Comparison of ENCODE assay signal across 12 cellular contexts in genomic region chr10:92124020-92124419, GRCh38.
DNase-seq lines count a peak whose midpoint lies in the region; ATAC-seq and TF ChIP-seq lines count a peak whose summit lies in the region.
"Had no signal": no experiment of that assay in that cellular context is flagged by ENCODE, and none has a peak within 500 bp of the region (broad histone marks: within the 10 kb centered on the region; RNA-seq: fewer than 3 reads in every experiment).

No MANE protein-coding gene starts in this region.

- peaks cover 0 to 3% (median 0%) of the 10 kb centered on the region in 9 donors for H3K9me3 Mint-ChIP-seq in naive thymus-derived CD8-positive, alpha-beta T cell
- H3K9me3 Mint-ChIP-seq: activated T-helper 2 cell treated with anti-CD3 and anti-CD28 coated beads, Interferon-gamma antibody, Interleukin-2, Interleukin-4, amounts not matched to agents 10 μg/mL and 5 μg/mL and 100 μg/mL, durations not matched to agents 14 hours and 24 hours and 36 hours had no signal

- WGBS in mesendoderm (ENCODE audit: extremely low coverage, insufficient coverage, low lambda C conversion rate) = no CpG with 5 or more reads among the region's 1 CpG

- in situ Hi-C loops in gastrocnemius medialis (cut with MboI; ENCODE audit: low sequenced_read_pairs in 4 of 4) = no loop called here

- no peaks in the 10 kb centered on the region for H3K27me3 ChIP-seq in left lung
- no peaks in the 10 kb centered on the region for H3K27me3 ChIP-seq in gastrocnemius medialis
- no peaks in the 10 kb centered on the region for H3K27me3 ChIP-seq in mesendoderm (ENCODE audit: insufficient read depth, low read length, poor library complexity)

- H3K9me3 ChIP-seq in HEK293 (ENCODE audit: control insufficient read depth, insufficient read depth, low read depth, low read length) (no peaks in the 10 kb centered on the region), left lung (no peaks in the 10 kb centered on the region), gastrocnemius medialis (no peaks in the 10 kb centered on the region)

- no peak overlapping the region for H4K5ac ChIP-seq in mesendoderm (ENCODE audit: low read length)

- ATAC-seq in left lung (peak; percentile 7), gastrocnemius medialis (no peak), GM21576 (IDR thresholded peaks at IDR 0.05; ENCODE audit: unreplicated experiment) (no peak)
- ATAC-seq in naive thymus-derived CD8-positive, alpha-beta T cell = no peak

- no peaks in the 10 kb centered on the region for H3K79me2 ChIP-seq in mesendoderm (ENCODE audit: control insufficient read depth, insufficient read depth, low read length)

- H3K4me1 Mint-ChIP-seq in naive thymus-derived CD8-positive, alpha-beta T cell = peaks cover 0 to 5% (median 2%) of the 10 kb centered on the region in 4 donors

- H3K4me2 ChIP-seq in mesendoderm (ENCODE audit: low read length) = no peak overlapping the region

- no peak overlapping the region for H3K4me3 Mint-ChIP-seq in naive thymus-derived CD8-positive, alpha-beta T cell

- no peak for TF ChIP-seq POLR2A in gastrocnemius medialis (IDR thresholded peaks at IDR 0.05)

- H2BK120ac ChIP-seq in mesendoderm (ENCODE audit: low read depth, low read length) = no peak overlapping the region

- H2BK5ac ChIP-seq in mesendoderm (ENCODE audit: low read length) = no peak overlapping the region

- no peak overlapping the region for H3K9ac ChIP-seq in mesendoderm (ENCODE audit: low read length)

- peaks cover 15% of the 10 kb centered on the region for H3K4me1 ChIP-seq in HEK293 (ENCODE audit: control insufficient read depth, insufficient read depth, low read length)
- H3K4me1 ChIP-seq in left lung = peaks cover 22 to 30% of the 10 kb centered on the region in 2 donors
- H3K4me1 ChIP-seq in gastrocnemius medialis = peaks cover 50 to 54% of the 10 kb centered on the region in 2 donors
- H3K4me1 ChIP-seq in mesendoderm (ENCODE audit: control insufficient read depth, low read depth, low read length) = no peaks in the 10 kb centered on the region

- H3K23ac ChIP-seq in mesendoderm (ENCODE audit: low read length) = no peak overlapping the region

- CTCF ChIA-PET in HEK293 (lab: Yijun Ruan, JAX) = no interaction called here

- H3K36me3 ChIP-seq in HEK293 (ENCODE audit: control insufficient read depth in 2 of 2, insufficient read depth in 1 of 2, low read length in 2 of 2) (no peaks in the 10 kb centered on the region), left lung (no peaks in the 10 kb centered on the region), gastrocnemius medialis (no peaks in the 10 kb centered on the region), mesendoderm (ENCODE audit: control insufficient read depth, insufficient read depth, low read length) (no peaks in the 10 kb centered on the region)

- no peak for TF ChIP-seq CTCF in HEK293 (tag by site-specific recombination; IDR thresholded peaks at IDR 0.05)
- no peak for TF ChIP-seq CTCF in coronary artery (IDR thresholded peaks at IDR 0.05)
- no peak for TF ChIP-seq CTCF in left lung (IDR thresholded peaks at IDR 0.05)
- no peak for TF ChIP-seq CTCF in gastrocnemius medialis (IDR thresholded peaks at IDR 0.05 in 4 of 5, conservative IDR thresholded peaks at IDR 0.05 in 1 of 5)

- no peak overlapping the region for H3K27ac Mint-ChIP-seq in naive thymus-derived CD8-positive, alpha-beta T cell
- H3K27ac Mint-ChIP-seq: activated T-helper 2 cell treated with anti-CD3 and anti-CD28 coated beads, Interferon-gamma antibody, Interleukin-2, Interleukin-4, amounts not matched to agents 10 μg/mL and 5 μg/mL and 100 μg/mL, durations not matched to agents 14 hours and 24 hours and 36 hours had no signal

- H3K4me3 ChIP-seq in HEK293 (ENCODE audit: low read depth, low read length) (no peak overlapping the region), coronary artery (no peak overlapping the region), left lung (no peak overlapping the region), gastrocnemius medialis (no peak overlapping the region), mesendoderm (ENCODE audit: low read length) (no peak overlapping the region)
- H3K4me3 ChIP-seq: SK-N-MC had no signal

- no peak overlapping the region for H3K4ac ChIP-seq in mesendoderm (ENCODE audit: low read depth, low read length)

- peaks cover 2 to 10% (median 5%) of the 10 kb centered on the region in 3 donors for H3K36me3 Mint-ChIP-seq in naive thymus-derived CD8-positive, alpha-beta T cell

- intact Hi-C loops in left lung (cut with DNase I) = no loop called here
- intact Hi-C loops in gastrocnemius medialis (cut with DNase I; ENCODE audit: low total_unique reads) = no loop called here

- H2BK15ac ChIP-seq in mesendoderm (replicated peaks; ENCODE audit: low read depth) = no peak overlapping the region

- H3K27ac ChIP-seq in HEK293 (ENCODE audit: extremely low read depth, low read depth, low read length) (no peak overlapping the region), coronary artery (peak overlapping the region; percentile 60 to 69), left lung (peak overlapping the region; percentile 46 to 69), gastrocnemius medialis (peak overlapping the region; percentile 32 to 72 (median 50)), mesendoderm (ENCODE audit: low read depth, low read length) (no peak overlapping the region)
- H3K27ac ChIP-seq: SK-N-MC had no signal

- POLR2A ChIA-PET in HEK293 (lab: Yijun Ruan, JAX) = no interaction called here
- POLR2A ChIA-PET in naive thymus-derived CD8-positive, alpha-beta T cell (lab: Charles Lee) = no interaction called here

- DNase-seq in coronary artery (ENCODE audit: low spot score) (no peak), left lung (no peak), gastrocnemius medialis (no peak), mesendoderm (no peak)
- no peak for DNase-seq in activated CD4-positive, alpha-beta T cell treated with anti-CD3 and anti-CD28 coated beads, Interleukin-2, amount 50 U/mL, for 1 hour
- no peak for DNase-seq in naive thymus-derived CD8-positive, alpha-beta T cell
- DNase-seq: activated CD8-positive, alpha-beta memory T cell treated with anti-CD3 and anti-CD28 coated beads for 24 hours; posterior cingulate gyrus had no signal

- H3K27me3 Mint-ChIP-seq in naive thymus-derived CD8-positive, alpha-beta T cell = no peaks in the 10 kb centered on the region

- H3K56ac ChIP-seq in mesendoderm (ENCODE audit: low read length) = no peak overlapping the region

- H3K79me1 ChIP-seq in mesendoderm (ENCODE audit: low read length) = no peaks in the 10 kb centered on the region

- no peak overlapping the region for H3K18ac ChIP-seq in mesendoderm (ENCODE audit: low read length)

- H4K8ac ChIP-seq in mesendoderm (ENCODE audit: low read depth, low read length) = no peak overlapping the region

- H2AK5ac ChIP-seq in mesendoderm (ENCODE audit: low read length) = no peak overlapping the region

TF ChIP-seq in HEK293, 187 proteins besides CTCF, POLR2A, EP300 and RAD21:
- TF ChIP-seq OVOL3 (tag by site-specific recombination; IDR thresholded peaks at IDR 0.05) (no peak), FEZF1 (tag by site-specific recombination; IDR thresholded peaks at IDR 0.05) (peak; percentile 24; the same call in 1 of the 2 replicates)

Comparison
In these comparisons a context has a peak if more than half of its experiments do, and no peak if none do; other contexts are left out.
1. H3K27ac ChIP-seq: peak in coronary artery (2 of 2), left lung (2 of 2) and gastrocnemius medialis (4 of 4); none in HEK293 (single experiment) and mesendoderm (single experiment).